12 cellular contexts compared by ENCODE assay signal in genomic region chr5:180161420-180162303, GRCh38. TPM values are rescaled to one million over a fixed set of nuclear protein-coding genes. Genes with fewer than 3 reads are reported as not detected.
A peak's percentile ranks its signal among the peaks of the same experiment; 100 is the strongest.
DNase-seq lines count a peak whose midpoint lies in the region; ATAC-seq and TF ChIP-seq lines count a peak whose summit lies in the region.
"Had no signal": no experiment of that assay in that cellular context is flagged by ENCODE, and none has a peak within 500 bp of the region (broad histone marks: within the 10 kb centered on the region; RNA-seq: fewer than 3 reads in every experiment).

No MANE protein-coding gene starts in this region.

- in situ Hi-C loops in G401 (cut with HindIII; ENCODE audit: low sequenced_read_pairs): no loop called here

- peaks cover 19% of the 10 kb centered on the region for H3K4me1 Mint-ChIP-seq in nephron progenitor cell

- H3K27me3 Mint-ChIP-seq in nephron progenitor cell (ENCODE audit: low read depth, poor library complexity): peaks cover 15% of the 10 kb centered on the region

- DNase-seq in G401 (ENCODE audit: low spot score) (peak; percentile 77), NCI-H1105 (lab: John Stamatoyannopoulos, UW) (peak; percentile 40), ecto neural progenitor cell (ENCODE audit: low spot score) (peak; percentile 40), nephron progenitor cell (no peak)
- DNase-seq: left lung, NCI-H226, stomach had no signal

- peaks cover 9% of the 10 kb centered on the region for H3K36me3 Mint-ChIP-seq in nephron progenitor cell (ENCODE audit: low read depth)
- H3K36me3 Mint-ChIP-seq: activated naive CD4-positive, alpha-beta T cell treated with anti-CD3 and anti-CD28 coated beads, Interleukin-2, amount 50 U/mL, for 72 hours had no signal

- H3K9me3 Mint-ChIP-seq in nephron progenitor cell: peaks cover 40% of the 10 kb centered on the region

- ATAC-seq in HG02973 (IDR thresholded peaks at IDR 0.05; ENCODE audit: unreplicated experiment) (no peak), HG02798 (IDR thresholded peaks at IDR 0.05; ENCODE audit: poor library complexity, unreplicated experiment) (no peak), HG03196 (IDR thresholded peaks at IDR 0.05; ENCODE audit: unreplicated experiment) (no peak)
- ATAC-seq: activated naive CD4-positive, alpha-beta T cell treated with anti-CD3 and anti-CD28 coated beads, Interleukin-2, amount 50 U/mL, for 72 hours had no signal

- no peak for TF ChIP-seq CTCF in nephron progenitor cell (IDR thresholded peaks at IDR 0.05)

- peak overlapping the region; percentile 54 for H3K27ac Mint-ChIP-seq in nephron progenitor cell
- H3K27ac Mint-ChIP-seq: activated naive CD4-positive, alpha-beta T cell treated with anti-CD3 and anti-CD28 coated beads, Interleukin-2, amount 50 U/mL, for 72 hours had no signal

- no peak overlapping the region for H3K4me3 Mint-ChIP-seq in nephron progenitor cell

RNA-seq across cellular contexts. Expression of gene RASGEF1C, which starts 47.3 kb away (rescaled TPM):
- 0.18 TPM in 1 of 2 replicates, not detected in the other for total RNA-seq in G401 (2014; rRNA removed; shearing (Covaris generic))
- total RNA-seq: activated naive CD4-positive, alpha-beta T cell treated with anti-CD3 and anti-CD28 coated beads, Interleukin-2, amount 50 U/mL, for 72 hours; left lung; smooth muscle cell had no signal
